In genomic region chr7:3028767-3029111, GRCh38 we compare ENCODE assay signal across 16 cellular contexts. TPM values are rescaled to one million over a fixed set of nuclear protein-coding genes. Genes with fewer than 3 reads are reported as not detected.
DNase-seq lines count a peak whose midpoint lies in the region; ATAC-seq and TF ChIP-seq lines count a peak whose summit lies in the region.
"Had no signal": no experiment of that assay in that cellular context is flagged by ENCODE, and none has a peak within 500 bp of the region (broad histone marks: within the 10 kb centered on the region; RNA-seq: fewer than 3 reads in every experiment).

No MANE protein-coding gene starts in this region.

- H3K27me3 Mint-ChIP-seq in activated CD4-positive, alpha-beta T cell treated with anti-CD3 and anti-CD28 coated beads, Interleukin-2, amount 10 ng/mL, durations not matched to agents 24 days and 14 days = no peaks in the 10 kb centered on the region
- no peaks in the 10 kb centered on the region for H3K27me3 Mint-ChIP-seq in progenitor cell of endocrine pancreas
- no peaks in the 10 kb centered on the region for H3K27me3 Mint-ChIP-seq in mesothelial cell of epicardium (ENCODE audit: low read depth)
- H3K27me3 Mint-ChIP-seq: activated CD4-positive, alpha-beta T cell treated with anti-CD3 and anti-CD28 coated beads, Interleukin-2, amount 10 ng/mL, durations not matched to agents 7 days and 5 days had no signal

- H3K9ac ChIP-seq in SK-N-MC (ENCODE audit: insufficient read length) = peak overlapping the region; percentile 46

- no peak for ATAC-seq in activated CD4-positive, CD25-positive, alpha-beta regulatory T cell treated with anti-CD3 and anti-CD28 coated beads, Interleukin-2, amount 50 U/mL, for 24 hours
- ATAC-seq in GM19328 (IDR thresholded peaks at IDR 0.05; ENCODE audit: unreplicated experiment) = no peak
- ATAC-seq: left lobe of liver had no signal

- H3K4me1 Mint-ChIP-seq in activated CD4-positive, alpha-beta T cell treated with anti-CD3 and anti-CD28 coated beads, Interleukin-2, amount 10 ng/mL, durations not matched to agents 24 days and 14 days = peaks cover 38% of the 10 kb centered on the region
- peaks cover 17% of the 10 kb centered on the region for H3K4me1 Mint-ChIP-seq in progenitor cell of endocrine pancreas (ENCODE audit: low read depth)
- H3K4me1 Mint-ChIP-seq in mesothelial cell of epicardium = peaks cover 22% of the 10 kb centered on the region

- peak overlapping the region; percentile 3; the same call in 1 of the 2 replicates for H3K4me3 ChIP-seq in SK-N-MC
- no peak overlapping the region for H3K4me3 ChIP-seq in coronary artery

- DNase-seq in activated CD4-positive, alpha-beta T cell treated with anti-CD3 and anti-CD28 coated beads, Interleukin-2, amount 10 ng/mL, durations not matched to agents 24 days and 14 days = no peak
- DNase-seq in activated CD4-positive, alpha-beta T cell treated with anti-CD3 and anti-CD28 coated beads, Interleukin-2, amount 50 U/mL, for 1 hour = no peak
- DNase-seq in SK-N-MC (ENCODE audit: low read depth, low spot score) = no peak
- peak; percentile 8 for DNase-seq in coronary artery (ENCODE audit: low spot score)
- DNase-seq in progenitor cell of endocrine pancreas (ENCODE audit: low spot score, unreplicated experiment) = no peak
- no peak for DNase-seq in mesothelial cell of epicardium (ENCODE audit: low spot score in 2 of 2, unreplicated experiment in 2 of 2)
- DNase-seq: activated CD4-positive, alpha-beta T cell treated with anti-CD3 and anti-CD28 coated beads, Interleukin-2, amount 10 ng/mL, durations not matched to agents 7 days and 5 days; activated gamma-delta T cell treated with Interleukin-2 at 50 U/mL for 16 hours; cerebellar nuclear complex; COR-L47; GDM1; IMR-90 had no signal

- TF ChIP-seq CTCF in coronary artery (IDR thresholded peaks at IDR 0.05) (no peak), progenitor cell of endocrine pancreas (IDR thresholded peaks at IDR 0.05; ENCODE audit: unreplicated experiment) (no peak), mesothelial cell of epicardium (IDR thresholded peaks at IDR 0.05; ENCODE audit: unreplicated experiment) (no peak)

- peaks cover 9% of the 10 kb centered on the region for H3K9me3 Mint-ChIP-seq in activated CD4-positive, alpha-beta T cell treated with anti-CD3 and anti-CD28 coated beads, Interleukin-2, amount 10 ng/mL, durations not matched to agents 24 days and 14 days
- H3K9me3 Mint-ChIP-seq in progenitor cell of endocrine pancreas (ENCODE audit: low read depth) (no peaks in the 10 kb centered on the region), mesothelial cell of epicardium (peaks cover 16% of the 10 kb centered on the region)

- peak overlapping the region; percentile 87 for H3K27ac Mint-ChIP-seq in activated CD4-positive, alpha-beta T cell treated with anti-CD3 and anti-CD28 coated beads, Interleukin-2, amount 10 ng/mL, durations not matched to agents 24 days and 14 days
- peak overlapping the region; percentile 73 for H3K27ac Mint-ChIP-seq in progenitor cell of endocrine pancreas
- H3K27ac Mint-ChIP-seq in mesothelial cell of epicardium = no peak overlapping the region

- peaks cover 75% of the 10 kb centered on the region for H3K36me3 Mint-ChIP-seq in activated CD4-positive, alpha-beta T cell treated with anti-CD3 and anti-CD28 coated beads, Interleukin-2, amount 10 ng/mL, durations not matched to agents 24 days and 14 days (ENCODE audit: low read depth)
- H3K36me3 Mint-ChIP-seq in progenitor cell of endocrine pancreas (ENCODE audit: insufficient read depth) (peaks cover 4% of the 10 kb centered on the region), mesothelial cell of epicardium (peaks cover 1% of the 10 kb centered on the region)

- H3K4me3 Mint-ChIP-seq in activated CD4-positive, alpha-beta T cell treated with anti-CD3 and anti-CD28 coated beads, Interleukin-2, amount 10 ng/mL, durations not matched to agents 24 days and 14 days = peak overlapping the region; percentile 23
- H3K4me3 Mint-ChIP-seq in progenitor cell of endocrine pancreas (ENCODE audit: low read depth) = no peak overlapping the region
- H3K4me3 Mint-ChIP-seq in mesothelial cell of epicardium = no peak overlapping the region
- H3K4me3 Mint-ChIP-seq: neural crest cell had no signal

- 0 out of 2 replicates have a peak, but pooled peaks cover 3% of the 10 kb centered on the region for H3K36me3 ChIP-seq in SK-N-MC (ENCODE audit: insufficient read depth, low read length)

- peak overlapping the region; percentile 86 for H3K27ac ChIP-seq in SK-N-MC
- H3K27ac ChIP-seq in coronary artery = no peak overlapping the region

- intact Hi-C loops in activated CD4-positive, alpha-beta T cell treated with anti-CD3 and anti-CD28 coated beads, Interleukin-2, amount 10 ng/mL, durations not matched to agents 24 days and 14 days (cut with micrococcal nuclease) = loop anchor here (1.0 to 5.0 kb wide), 4 partner anchors 15 to 71 kb away; partner anchors contain the start of gene CARD11

- H3K9me3 ChIP-seq in SK-N-MC (ENCODE audit: low read depth, low read length) = peaks cover 3% of the 10 kb centered on the region; the same call in 1 of the 2 replicates

RNA-seq across cellular contexts. Expression of gene CARD11, which starts 14.9 kb away (rescaled TPM):
- total RNA-seq in activated CD4-positive, alpha-beta T cell treated with anti-CD3 and anti-CD28 coated beads, Interleukin-2, amount 10 ng/mL, durations not matched to agents 24 days and 14 days = 93.4 and 96.2 TPM in 2 replicates
- total RNA-seq in progenitor cell of endocrine pancreas (11.0 and 15.8 TPM in 2 replicates), mesothelial cell of epicardium (8.3 to 9.8 TPM (median 9.3 TPM) in 3 replicates)
